In the genomic region with DNA sequence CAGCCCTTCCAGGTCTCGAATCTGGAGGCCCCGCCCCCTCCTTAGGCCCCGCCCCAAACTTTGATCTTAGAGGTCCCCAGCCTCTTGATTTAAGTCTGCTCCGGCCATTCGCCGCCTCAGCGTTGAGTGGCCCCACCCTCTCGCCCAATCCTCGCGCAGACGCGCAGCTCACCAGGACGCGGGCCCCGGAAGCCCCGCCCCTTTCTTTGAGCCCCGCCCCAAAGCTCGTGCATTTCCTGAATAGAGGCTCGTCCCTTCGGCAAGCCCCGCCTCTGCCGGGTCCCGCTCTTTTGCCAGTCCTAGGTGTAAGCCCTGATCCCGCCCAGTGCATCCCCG, we compare ENCODE assay signal across 8 cellular contexts. TPM values are rescaled to one million over a fixed set of nuclear protein-coding genes. Genes with fewer than 3 reads are reported as not detected.
A peak's percentile ranks its signal among the peaks of the same experiment; 100 is the strongest.
DNase-seq lines count a peak whose midpoint lies in the region; ATAC-seq, FAIRE-seq and TF ChIP-seq lines count a peak whose summit lies in the region.

No MANE protein-coding gene starts in this region.

- intact Hi-C loops in left ventricle myocardium superior (cut with micrococcal nuclease) (no loop called here), prostate gland (cut with DNase I) (no loop called here)

- H3K27me3 ChIP-seq in prostate gland (replicated peaks; ENCODE audit: insufficient read depth) = no peaks in the 10 kb centered on the region

- FAIRE-seq in urothelium cell line (lab: Jason Lieb, UNC) = peak; percentile 72

- peak overlapping the region; percentile 99 for H3K27ac Mint-ChIP-seq in T-helper 17 cell

- peak overlapping the region; percentile 65 to 93 for H3K4me3 ChIP-seq in prostate gland

- peaks cover 15% of the 10 kb centered on the region for H3K36me3 Mint-ChIP-seq in T-helper 17 cell (ENCODE audit: low read depth)

- no peaks in the 10 kb centered on the region for H3K36me3 ChIP-seq in prostate gland

- ATAC-seq in HG02870 (IDR thresholded peaks at IDR 0.05; ENCODE audit: unreplicated experiment) (peak; percentile 76), T-helper 17 cell (peak; percentile 87), left ventricle myocardium superior (peak; percentile 87)

- H3K4me3 Mint-ChIP-seq in T-helper 17 cell = peak overlapping the region; percentile 99

- H3K9me3 ChIP-seq in T-helper 17 cell (ENCODE audit: control insufficient read depth, low read length, poor library complexity, severe bottlenecking) (no peaks in the 10 kb centered on the region), prostate gland (no peaks in the 10 kb centered on the region)

- DNase-seq in GM13976 (ENCODE audit: low spot score) (peak; percentile 100), NCI-H146 treated with DMSO at 0.1 percent for 48 hours (lab: John Stamatoyannopoulos, UW; ENCODE audit: unreplicated experiment) (peak; percentile 85), T-helper 17 cell (peak; percentile 94 to 100 (median 99)), left ventricle myocardium superior (peak; percentile 100), prostate gland (ENCODE audit: low spot score) (peak; percentile 100), urothelium cell line (ENCODE audit: low spot score) (peak; percentile 100)

- under 1% methylated on average over 24 of the region's 25 CpGs for WGBS in prostate gland

- in situ Hi-C loops in GM13976 (cut with MboI; ENCODE audit: low sequenced_read_pairs, unreplicated experiment) = no loop called here

- H3K27me3 Mint-ChIP-seq in T-helper 17 cell = no peaks in the 10 kb centered on the region

- TF ChIP-seq POLR2A in prostate gland (IDR thresholded peaks at IDR 0.05) = no peak

- no peak for TF ChIP-seq CTCF in GM13976 (IDR thresholded peaks at IDR 0.05; ENCODE audit: borderline replicate concordance, control extremely low read depth, extremely low read depth, insufficient read depth, missing control alignments)
- TF ChIP-seq CTCF in prostate gland (IDR thresholded peaks at IDR 0.05) = no peak

- H3K27ac ChIP-seq in angular gyrus (ENCODE audit: low read depth, low read length) = peak overlapping the region; percentile 95
- peak overlapping the region; percentile 97 to 98 for H3K27ac ChIP-seq in prostate gland

- H3K4me1 ChIP-seq in prostate gland (replicated peaks) = peaks cover 6% of the 10 kb centered on the region

- peaks cover 56% of the 10 kb centered on the region for H3K4me1 Mint-ChIP-seq in T-helper 17 cell

RNA-seq across cellular contexts. Expression of gene GUCD1, which starts 0.2 kb away (rescaled TPM):
- total RNA-seq in T-helper 17 cell (10 to 100 TPM; 58.4 to 96.3 TPM), left ventricle myocardium superior (275 TPM), prostate gland (100 to 1,000 TPM; 143 to 147 TPM)

RNA-seq across cellular contexts. Expression of gene SNRPD3, which starts 0.7 kb away (rescaled TPM):
- total RNA-seq in T-helper 17 cell (10 to 100 TPM; 35.2 to 41.2 TPM), left ventricle myocardium superior (73.7 TPM), prostate gland (100 to 1,000 TPM; 152 to 169 TPM)

RNA-seq across cellular contexts. Expression of gene LRRC75B, which starts 37.7 kb away (rescaled TPM):
- under 1 TPM in 1 of 2 donors, not detected in 1; 0.40 TPM for total RNA-seq in T-helper 17 cell
- total RNA-seq in left ventricle myocardium superior = 6.9 TPM
- 100 to 1,000 TPM in 1 of 2 donors, 10 to 100 TPM in 1; 57.0 to 161 TPM for total RNA-seq in prostate gland

RNA-seq across cellular contexts. Expression of gene GGT1, which starts 47.9 kb away (rescaled TPM):
- 10 to 100 TPM; 20.1 to 54.3 TPM for total RNA-seq in T-helper 17 cell
- 1.2 TPM for total RNA-seq in left ventricle myocardium superior
- 100 to 1,000 TPM in 1 of 2 donors, 10 to 100 TPM in 1; 64.6 to 114 TPM for total RNA-seq in prostate gland

RNA-seq across cellular contexts. Expression of gene UPB1, which starts 60.0 kb away (rescaled TPM):
- 1 to 10 TPM; 1.5 to 2.8 TPM for total RNA-seq in T-helper 17 cell
- 0.97 TPM for total RNA-seq in left ventricle myocardium superior
- total RNA-seq in prostate gland = 1 to 10 TPM in 1 of 2 donors, under 1 TPM in 1; 0.05 to 5.0 TPM

Comparison
In these comparisons a context has a peak if more than half of its experiments do, and no peak if none do; other contexts are left out.
1. Peak in every context shown above with its lines: DNase-seq, ATAC-seq, H3K4me3 ChIP-seq and H3K27ac ChIP-seq.